3 cellular contexts compared by ENCODE assay signal in genomic region chr7:17669204-17669603, GRCh38.
TF ChIP-seq lines count a peak whose summit lies in the region.

No MANE protein-coding gene starts in this region.

TF ChIP-seq in SK-N-SH, 30 proteins besides CTCF, POLR2A, EP300 and RAD21:
- no peak for TF ChIP-seq TAF1 (IDR thresholded peaks at IDR 0.05; ENCODE audit: borderline replicate concordance, low read depth, low read length)
- no peak for TF ChIP-seq MXI1 (IDR thresholded peaks at IDR 0.05; ENCODE audit: low read depth, low read length)
- no peak for TF ChIP-seq JUND (IDR thresholded peaks at IDR 0.05)
- no peak for TF ChIP-seq USF1 (IDR thresholded peaks at IDR 0.05; ENCODE audit: borderline replicate concordance, low read depth)
- TF ChIP-seq RCOR1 (IDR thresholded peaks at IDR 0.05; ENCODE audit: low read length) = no peak
- no peak for TF ChIP-seq EZH2phosphoT487 (IDR thresholded peaks at IDR 0.05; ENCODE audit: borderline replicate concordance, low read depth)
- no peak for TF ChIP-seq YY1 (IDR thresholded peaks at IDR 0.05; ENCODE audit: low read depth)

TF ChIP-seq in SK-N-SH treated with all-trans-retinoic acid at 6 μM for 48 hours, 23 proteins besides CTCF, POLR2A, EP300 and RAD21:
- TF ChIP-seq TSHZ2 (CRISPR knock-in tag; IDR thresholded peaks at IDR 0.05) (no peak), ZNF70 (CRISPR knock-in tag; IDR thresholded peaks at IDR 0.05) (no peak), CSRNP3 (CRISPR knock-in tag; IDR thresholded peaks at IDR 0.05) (no peak), ZC3H10 (CRISPR knock-in tag; IDR thresholded peaks at IDR 0.05) (no peak), POU6F1 (CRISPR knock-in tag; IDR thresholded peaks at IDR 0.05; ENCODE audit: borderline replicate concordance, low read depth) (no peak), ZNF8 (CRISPR knock-in tag; IDR thresholded peaks at IDR 0.05) (no peak), CSDC2 (CRISPR knock-in tag; IDR thresholded peaks at IDR 0.05) (no peak)
TF ChIP-seq in SK-N-SH treated with all-trans-retinoic acid at 6 μM for 48 hours: peak in this region for 0.

TF ChIP-seq in H1, 55 proteins besides CTCF, POLR2A, EP300 and RAD21:
- TF ChIP-seq EGR1 (IDR thresholded peaks at IDR 0.05; ENCODE audit: borderline replicate concordance, low read depth, low read length) = no peak
- no peak for TF ChIP-seq FOSL1 (IDR thresholded peaks at IDR 0.05; ENCODE audit: insufficient read depth, low read depth, low read length)
- no peak for TF ChIP-seq MAFK (IDR thresholded peaks at IDR 0.05; ENCODE audit: low read depth, low read length)
- no peak for TF ChIP-seq GTF2F1 (IDR thresholded peaks at IDR 0.05; ENCODE audit: borderline replicate concordance, low read depth, low read length)
- no peak for TF ChIP-seq PHF8 (conservative IDR thresholded peaks at IDR 0.05; ENCODE audit: low read depth, low read length)
- no peak for TF ChIP-seq ATF3 (IDR thresholded peaks at IDR 0.05; ENCODE audit: insufficient read depth, low read depth, low read length)
- TF ChIP-seq CBX8 (IDR thresholded peaks at IDR 0.05; ENCODE audit: borderline replicate concordance, low read depth, low read length) = no peak
- TF ChIP-seq CBX5 (IDR thresholded peaks at IDR 0.05; ENCODE audit: low read depth, low read length) = no peak
- no peak for TF ChIP-seq SIN3A (conservative IDR thresholded peaks at IDR 0.05 in 1 of 2, IDR thresholded peaks at IDR 0.05 in 1 of 2; ENCODE audit: low read depth in 1 of 2, low read length in 2 of 2)
- TF ChIP-seq BCL11A (IDR thresholded peaks at IDR 0.05; ENCODE audit: low read depth in 2 of 2, low read length in 2 of 2) = no peak
- TF ChIP-seq TCF12 (IDR thresholded peaks at IDR 0.05; ENCODE audit: low read depth, low read length) = no peak
- TF ChIP-seq ASH2L (IDR thresholded peaks at IDR 0.05; ENCODE audit: low read length) = no peak
- no peak for TF ChIP-seq CHD2 (IDR thresholded peaks at IDR 0.05; ENCODE audit: low read length)
- TF ChIP-seq CEBPB (IDR thresholded peaks at IDR 0.05; ENCODE audit: low read depth, low read length) = no peak
- no peak for TF ChIP-seq BACH1 (IDR thresholded peaks at IDR 0.05; ENCODE audit: low read length)
- no peak for TF ChIP-seq SP4 (IDR thresholded peaks at IDR 0.05; ENCODE audit: low read length)
- no peak for TF ChIP-seq HDAC6 (IDR thresholded peaks at IDR 0.05; ENCODE audit: low read depth, low read length)
- TF ChIP-seq SIX5 (IDR thresholded peaks at IDR 0.05; ENCODE audit: low read depth, low read length) = no peak
- no peak for TF ChIP-seq CTBP2 (IDR thresholded peaks at IDR 0.05; ENCODE audit: borderline replicate concordance, insufficient read depth, insufficient read length, low read length)
